ENCODE assay signal across 29 cellular contexts in genomic region chr14:41743140-41743539, GRCh38.
"Had no signal": no experiment of that assay in that cellular context is flagged by ENCODE, and none has a peak within 500 bp of the region (broad histone marks: within the 10 kb centered on the region; RNA-seq: fewer than 3 reads in every experiment).

No MANE protein-coding gene starts in this region.

- ATAC-seq: esophagus mucosa; gastrocnemius medialis; mucosa of descending colon; natural killer cell treated with Interleukin-12 subunit alpha and Interleukin-12 subunit beta and Interleukin-15 and Interleukin-18, amount 100 ng/mL, for 72 hours; pancreas; right lobe of liver; stimulated activated naive CD8-positive, alpha-beta T cell treated with anti-CD3 and anti-CD28 coated beads, Interleukin-15, amount 100 ng/mL, for 72 hours; upper lobe of right lung had no signal

- H3K4me1 Mint-ChIP-seq: endodermal cell; mesothelial cell of epicardium; neural crest cell; stimulated activated naive CD8-positive, alpha-beta T cell treated with anti-CD3 and anti-CD28 coated beads, Interleukin-15, amount 100 ng/mL, for 72 hours had no signal

- H3K4me3 Mint-ChIP-seq: endodermal cell; mesothelial cell of epicardium; naive B cell; natural killer cell treated with Interleukin-12 subunit alpha and Interleukin-12 subunit beta and Interleukin-15 and Interleukin-18, amount 100 ng/mL, for 72 hours; neural crest cell; stimulated activated naive CD8-positive, alpha-beta T cell treated with anti-CD3 and anti-CD28 coated beads, Interleukin-15, amount 100 ng/mL, for 72 hours had no signal

- H3K4me3 ChIP-seq: dorsolateral prefrontal cortex, gastrocnemius medialis, mucosa of descending colon, pancreas, right lobe of liver, smooth muscle cell, suprapubic skin, transverse colon, upper lobe of right lung, uterus had no signal

- H3K4me2 ChIP-seq: smooth muscle cell had no signal

- H3K27ac ChIP-seq: dorsolateral prefrontal cortex, epithelial cell of prostate, gastrocnemius medialis, neutrophil, pancreas, right lobe of liver, suprapubic skin, transverse colon, upper lobe of right lung, uterus had no signal

- DNase-seq: dorsolateral prefrontal cortex; effector CD4-positive, alpha-beta T cell; endodermal cell; foreskin fibroblast; gastrocnemius medialis; head of caudate nucleus; mesenchymal stem cell; mucosa of descending colon; naive B cell; pancreas; retina; right lobe of liver; stimulated activated CD4-positive, alpha-beta T cell treated with anti-CD3 and anti-CD28 coated beads, Interleukin-12 subunit alpha, Interleukin-12 subunit beta, amount 100 ng/mL, for 4 hours; stimulated activated CD4-positive, alpha-beta T cell treated with anti-CD3 and anti-CD28 coated beads, Interleukin-1b, Interleukin-23, amount 100 ng/mL, for 48 hours; stimulated activated CD4-positive, alpha-beta T cell treated with anti-CD3 and anti-CD28 coated beads, Interleukin-4, amount 100 ng/mL, for 1 hour; stimulated activated CD8-positive, alpha-beta memory T cell treated with anti-CD3 and anti-CD28 coated beads, Interleukin-4, amount 100 ng/mL, for 48 hours; stimulated activated naive CD4-positive, alpha-beta T cell; stimulated activated naive CD8-positive, alpha-beta T cell treated with anti-CD3 and anti-CD28 coated beads, Interleukin-15, amount 100 ng/mL, for 72 hours; transverse colon; upper lobe of right lung; uterus had no signal

- H3K36me3 Mint-ChIP-seq: naive B cell; natural killer cell treated with Interleukin-12 subunit alpha and Interleukin-12 subunit beta and Interleukin-15 and Interleukin-18, amount 100 ng/mL, for 72 hours had no signal

- H3K9me3 ChIP-seq: gastrocnemius medialis, neutrophil, pancreas, right lobe of liver, suprapubic skin, upper lobe of right lung, uterus had no signal

- H3K27me3 Mint-ChIP-seq: naive B cell; natural killer cell treated with Interleukin-12 subunit alpha and Interleukin-12 subunit beta and Interleukin-15 and Interleukin-18, amount 100 ng/mL, for 72 hours; stimulated activated naive CD8-positive, alpha-beta T cell treated with anti-CD3 and anti-CD28 coated beads, Interleukin-15, amount 100 ng/mL, for 72 hours had no signal

- H3K36me3 ChIP-seq: gastrocnemius medialis, neutrophil, pancreas, right lobe of liver, suprapubic skin, transverse colon, upper lobe of right lung, uterus had no signal

- H3K27ac Mint-ChIP-seq: endodermal cell; mesothelial cell of epicardium; naive B cell; natural killer cell treated with Interleukin-12 subunit alpha and Interleukin-12 subunit beta and Interleukin-15 and Interleukin-18, amount 100 ng/mL, for 72 hours; stimulated activated naive CD8-positive, alpha-beta T cell treated with anti-CD3 and anti-CD28 coated beads, Interleukin-15, amount 100 ng/mL, for 72 hours had no signal

- H3K4me1 ChIP-seq: gastrocnemius medialis, pancreas, right lobe of liver, suprapubic skin, transverse colon, upper lobe of right lung, uterus had no signal

- H3K27me3 ChIP-seq: dorsolateral prefrontal cortex, gastrocnemius medialis, neutrophil, pancreas, right lobe of liver, suprapubic skin, transverse colon, upper lobe of right lung, uterus had no signal
